ENCODE assay signal across 20 cellular contexts in the genomic region with DNA sequence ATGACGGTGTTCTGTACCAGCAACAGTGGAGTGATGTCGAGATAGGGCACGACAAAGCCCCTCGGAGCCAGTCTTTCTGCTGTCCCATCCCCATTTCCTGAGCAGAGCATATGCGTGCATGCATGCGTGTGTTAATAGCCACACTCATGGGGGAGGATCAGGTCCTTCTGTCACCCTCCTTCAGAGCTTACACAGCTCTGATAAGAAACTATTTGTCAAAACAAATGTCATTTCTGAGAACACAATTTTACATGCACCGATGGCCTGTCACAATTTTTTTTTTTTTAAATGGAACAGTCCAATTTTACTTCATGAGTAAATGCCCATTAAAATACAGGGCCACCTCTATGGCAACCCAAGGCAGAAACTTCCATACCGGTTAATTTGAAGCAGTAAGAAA.
"Had no signal": no experiment of that assay in that cellular context is flagged by ENCODE, and none has a peak within 500 bp of the region (broad histone marks: within the 10 kb centered on the region; RNA-seq: fewer than 3 reads in every experiment).

No MANE protein-coding gene starts in this region.

- H3K4me3 ChIP-seq: K562, Peyer's patch, SJCRH30 had no signal

- H3K27ac ChIP-seq: HL-60, Peyer's patch, SJCRH30 had no signal

- DNase-seq: MV-4-11, NCI-H1048, NCI-H1105, NCI-H1417, NCI-H1436 treated with DMSO at 0.1 percent for 48 hours, NCI-H187, NCI-H2029, NCI-H2081 treated with DMSO at 0.1 percent for 48 hours, NCI-H2227 treated with DMSO at 0.1 percent for 48 hours, NCI-H510A, NCI-H524 treated with DMSO at 0.1 percent for 48 hours, NCI-H69, NCI-H774, PC-3, Peyer's patch, SHP77 treated with DMSO at 0.1 percent for 48 hours, SJCRH30, T-helper 1 cell had no signal

- H3K36me3 ChIP-seq: SJCRH30 had no signal

- H3K27me3 ChIP-seq: Peyer's patch, SJCRH30 had no signal

- H3K4me1 ChIP-seq: Peyer's patch, SJCRH30 had no signal

- H3K9me3 ChIP-seq: Peyer's patch, SJCRH30 had no signal
